ENCODE assay signal across 8 cellular contexts in the genomic region with DNA sequence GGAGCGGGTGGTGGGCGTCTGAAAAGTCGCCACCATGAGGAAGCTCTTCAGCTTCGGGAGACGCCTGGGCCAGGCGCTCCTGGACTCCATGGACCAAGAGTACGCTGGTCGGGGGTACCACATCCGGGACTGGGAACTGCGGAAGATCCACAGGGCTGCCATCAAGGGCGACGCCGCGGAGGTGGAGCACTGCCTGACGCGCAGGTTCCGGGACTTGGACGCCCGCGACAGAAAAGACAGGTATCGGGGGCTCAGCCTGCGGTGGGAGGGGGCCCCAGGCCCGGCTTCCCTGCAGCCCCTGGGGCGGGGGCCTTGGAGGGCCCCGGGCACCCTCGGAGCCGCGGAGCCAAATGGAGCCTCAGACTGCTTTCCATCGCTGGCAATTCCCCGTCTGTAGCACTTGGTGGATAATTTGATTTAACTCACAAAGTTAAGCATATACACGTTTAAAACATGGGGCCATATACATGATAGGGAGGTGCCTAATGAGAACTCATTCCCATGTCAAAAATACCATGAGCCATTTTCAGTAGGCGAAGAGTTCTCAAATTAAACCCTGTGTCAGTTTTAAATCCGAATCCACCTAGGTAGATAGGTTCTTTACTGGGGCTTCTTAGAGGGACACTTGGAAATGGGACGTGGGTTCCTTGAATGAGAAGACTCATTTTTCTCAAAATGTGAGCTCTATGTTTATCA. TPM values are rescaled to one million over a fixed set of nuclear protein-coding genes. Genes with fewer than 3 reads are reported as not detected.
A peak's percentile ranks its signal among the peaks of the same experiment; 100 is the strongest.
DNase-seq lines count a peak whose midpoint lies in the region; ATAC-seq and TF ChIP-seq lines count a peak whose summit lies in the region.
"Not testable (repeated sequence)": the region's sequence is repeated elsewhere in the genome, so short reads cannot be mapped to it uniquely, and the experiment has no call there.

No MANE protein-coding gene starts in this region.

- not testable (repeated sequence) for H3F3A ChIP-seq in MM.1S (ENCODE audit: insufficient read depth, low read length)

- H3K4me1 ChIP-seq in Caco-2; MM.1S (ENCODE audit: low read length): not testable (repeated sequence)

- H3K4me3 Mint-ChIP-seq in Caco-2 (ENCODE audit: unreplicated experiment) (peak overlapping the region; percentile 72), WTC11 (peak overlapping the region; percentile 87), neural crest cell (peak overlapping the region; percentile 84)
- peak overlapping the region; percentile 67 for H3K4me3 Mint-ChIP-seq in activated naive CD4-positive, alpha-beta T cell treated with anti-CD3 and anti-CD28 coated beads, Interleukin-2, amount 10 ng/mL, durations not matched to agents 7 days and 5 days
- peak overlapping the region; percentile 92 to 93 for H3K4me3 Mint-ChIP-seq in stimulated activated naive CD8-positive, alpha-beta T cell treated with anti-CD3 and anti-CD28 coated beads, Interleukin-15, amount 100 ng/mL, for 72 hours

- BruUV-seq in Caco-2 (replicated peaks; lab: Mats Ljungman, UMichigan): not testable (repeated sequence)

- CTCF ChIA-PET in Caco-2 (lab: Charles Lee) (interaction anchor here (0.8 to 1.5 kb wide), 3 partner anchors 19 to 344 kb away, joined by 3 to 4 read pairs (median 4); no protein-coding TSS in a partner anchor), WTC11 (lab: Charles Lee) (interaction anchor here (0.6 to 2.8 kb wide), 10 partner anchors 10 to 226 kb away, joined by 3 to 28 read pairs (median 4); no protein-coding TSS in a partner anchor)
- CTCF ChIA-PET in activated naive CD4-positive, alpha-beta T cell treated with anti-CD3 and anti-CD28 coated beads, Interleukin-2, amount 10 ng/mL, durations not matched to agents 7 days and 5 days (lab: Charles Lee): not testable (repeated sequence)

- not testable (repeated sequence) for H3K9ac ChIP-seq in MM.1S (ENCODE audit: low read length)

- H3K27ac Mint-ChIP-seq in Caco-2 (ENCODE audit: unreplicated experiment); WTC11; activated naive CD4-positive, alpha-beta T cell treated with anti-CD3 and anti-CD28 coated beads, Interleukin-2, amount 10 ng/mL, durations not matched to agents 7 days and 5 days; neural crest cell (ENCODE audit: unreplicated experiment): not testable (repeated sequence)
- peak overlapping the region in 1 of 2 donors; percentile 91 for H3K27ac Mint-ChIP-seq in stimulated activated naive CD8-positive, alpha-beta T cell treated with anti-CD3 and anti-CD28 coated beads, Interleukin-15, amount 100 ng/mL, for 72 hours

- H3K9me3 Mint-ChIP-seq in Caco-2 (ENCODE audit: unreplicated experiment); WTC11; activated naive CD4-positive, alpha-beta T cell treated with anti-CD3 and anti-CD28 coated beads, Interleukin-2, amount 10 ng/mL, durations not matched to agents 7 days and 5 days; neural crest cell; stimulated activated naive CD8-positive, alpha-beta T cell treated with anti-CD3 and anti-CD28 coated beads, Interleukin-15, amount 100 ng/mL, for 72 hours: not testable (repeated sequence)

- not testable (repeated sequence) for TF ChIP-seq CTCF in Caco-2 (IDR thresholded peaks at IDR 0.05; ENCODE audit: insufficient read depth in 1 of 2, low read depth in 1 of 2, low read length in 1 of 2, severe bottlenecking in 1 of 2, unreplicated experiment in 1 of 2); MM.1S (IDR thresholded peaks at IDR 0.05; ENCODE audit: low read length); WTC11 (IDR thresholded peaks at IDR 0.05); dorsolateral prefrontal cortex (IDR thresholded peaks at IDR 0.05 in 54 of 56, conservative IDR thresholded peaks at IDR 0.05 in 2 of 56; ENCODE audit: low read depth in 1 of 56, partially characterized antibody in 56 of 56); neural crest cell (conservative IDR thresholded peaks at IDR 0.05)

- not testable (repeated sequence) for H3K4me1 Mint-ChIP-seq in Caco-2 (ENCODE audit: low read depth, unreplicated experiment); neural crest cell
- peaks cover 18% of the 10 kb centered on the region for H3K4me1 Mint-ChIP-seq in WTC11
- peaks cover 19% of the 10 kb centered on the region for H3K4me1 Mint-ChIP-seq in activated naive CD4-positive, alpha-beta T cell treated with anti-CD3 and anti-CD28 coated beads, Interleukin-2, amount 10 ng/mL, durations not matched to agents 7 days and 5 days
- H3K4me1 Mint-ChIP-seq in stimulated activated naive CD8-positive, alpha-beta T cell treated with anti-CD3 and anti-CD28 coated beads, Interleukin-15, amount 100 ng/mL, for 72 hours: peaks cover 14% of the 10 kb centered on the region

- ATAC-seq in WTC11: peak; percentile 36
- ATAC-seq in stimulated activated naive CD8-positive, alpha-beta T cell treated with anti-CD3 and anti-CD28 coated beads, Interleukin-15, amount 100 ng/mL, for 72 hours: not testable (repeated sequence)

- H3K4me3 ChIP-seq in Caco-2 (ENCODE audit: low read depth, low read length) (peak overlapping the region; percentile 10; the same call in 1 of the 2 replicates), MM.1S (ENCODE audit: low read length) (peak overlapping the region; percentile 77; the same call in 1 of the 2 replicates), dorsolateral prefrontal cortex (peak overlapping the region in 57 of 59 donors; percentile 8 to 72 (median 53)), iPS-18c (ENCODE audit: insufficient read depth, low read depth, low read length) (peak overlapping the region; percentile 56)

- not testable (repeated sequence) for H3K79me2 ChIP-seq in MM.1S (ENCODE audit: low read length)

- H3K27me3 ChIP-seq in Caco-2 (replicated peaks; ENCODE audit: control insufficient read depth, insufficient read depth, low read length): not testable (repeated sequence)
- H3K27me3 ChIP-seq in MM.1S (replicated peaks; ENCODE audit: insufficient read depth, low read length) (peaks cover 24% of the 10 kb centered on the region), dorsolateral prefrontal cortex (peaks cover 0 to 70% (median 32%) of the 10 kb centered on the region in 45 donors)

- H3K4me2 ChIP-seq in MM.1S (ENCODE audit: low read depth, low read length): peak overlapping the region; percentile 100; the same call in 1 of the 2 replicates

- not testable (repeated sequence) for H3K9me3 ChIP-seq in Caco-2; MM.1S (replicated peaks; ENCODE audit: insufficient read depth, low read length); iPS-18c (ENCODE audit: control insufficient read depth, insufficient read depth, low read length)

- not testable (repeated sequence) for H4K20me1 ChIP-seq in MM.1S (ENCODE audit: insufficient read depth, low read length)

- POLR2A ChIA-PET in Caco-2 (lab: Charles Lee); WTC11 (lab: Charles Lee): not testable (repeated sequence)

- H3K27ac ChIP-seq in MM.1S (ENCODE audit: low read length): not testable (repeated sequence)
- peak overlapping the region in 6 of 59 donors; percentile 15 to 59 (median 37) for H3K27ac ChIP-seq in dorsolateral prefrontal cortex

- peak overlapping the region; percentile 23; the same call in 1 of the 2 replicates for H2AFZ ChIP-seq in MM.1S (ENCODE audit: low read length)

- not testable (repeated sequence) for H3K27me3 Mint-ChIP-seq in Caco-2 (ENCODE audit: insufficient read depth, unreplicated experiment)
- H3K27me3 Mint-ChIP-seq in WTC11 (ENCODE audit: low read depth) (peaks cover 66% of the 10 kb centered on the region), neural crest cell (ENCODE audit: low read depth) (peaks cover 88% of the 10 kb centered on the region)
- H3K27me3 Mint-ChIP-seq in activated naive CD4-positive, alpha-beta T cell treated with anti-CD3 and anti-CD28 coated beads, Interleukin-2, amount 10 ng/mL, durations not matched to agents 7 days and 5 days: peaks cover 68% of the 10 kb centered on the region
- peaks cover 59% of the 10 kb centered on the region for H3K27me3 Mint-ChIP-seq in stimulated activated naive CD8-positive, alpha-beta T cell treated with anti-CD3 and anti-CD28 coated beads, Interleukin-15, amount 100 ng/mL, for 72 hours

- not testable (repeated sequence) for H3K36me3 Mint-ChIP-seq in Caco-2 (ENCODE audit: insufficient read depth, unreplicated experiment); WTC11; activated naive CD4-positive, alpha-beta T cell treated with anti-CD3 and anti-CD28 coated beads, Interleukin-2, amount 10 ng/mL, durations not matched to agents 7 days and 5 days; neural crest cell (ENCODE audit: low read depth)

- intact Hi-C loops in Caco-2 (cut with micrococcal nuclease; ENCODE audit: unreplicated experiment); dorsolateral prefrontal cortex (cut with DNase I): not testable (repeated sequence)

- not testable (repeated sequence) for DNase-seq in Caco-2; MM.1S; neural crest cell (ENCODE audit: low read depth, low spot score); stimulated activated naive CD8-positive, alpha-beta T cell treated with anti-CD3 and anti-CD28 coated beads, Interleukin-15, amount 100 ng/mL, for 72 hours
- peak; percentile 40 for DNase-seq in WTC11 (ENCODE audit: low spot score)
- peak; percentile 35 for DNase-seq in activated naive CD4-positive, alpha-beta T cell treated with anti-CD3 and anti-CD28 coated beads, Interleukin-2, amount 10 ng/mL, durations not matched to agents 7 days and 5 days
- peak in 2 of 10 donors; percentile 17 to 54 for DNase-seq in dorsolateral prefrontal cortex

- H3K9me2 ChIP-seq in MM.1S (replicated peaks; ENCODE audit: insufficient read depth, low read length): not testable (repeated sequence)

- H3K36me3 ChIP-seq in Caco-2 (ENCODE audit: control insufficient read depth, insufficient read depth, low read length); MM.1S (replicated peaks; ENCODE audit: insufficient read depth, low read length): not testable (repeated sequence)

RNA-seq across cellular contexts. Expression of gene BICD2, which starts 45.1 kb away (rescaled TPM):
- total RNA-seq in Caco-2 (2022): 13.0 and 13.7 TPM in 2 replicates
- 30.8 to 38.7 TPM (median 31.4 TPM) in 3 replicates for total RNA-seq in WTC11 (2021)
- total RNA-seq in dorsolateral prefrontal cortex: 10 to 100 TPM; 26.3 to 38.7 (median 32.4) TPM
- total RNA-seq in neural crest cell: 41.3 and 41.5 TPM in 2 replicates

Comparison
In these comparisons a context has a peak if more than half of its experiments do, and no peak if none do; other contexts are left out.
1. H3K4me3 ChIP-seq: peak in every context shown above with its lines; median percentile 77 in MM.1S; 56 in iPS-18c; 53 in dorsolateral prefrontal cortex; 10 in Caco-2.